Comparison of ENCODE assay signal across 12 cellular contexts in genomic region chr9:113591899-113592625, GRCh38.
DNase-seq lines count a peak whose midpoint lies in the region; ATAC-seq, FAIRE-seq and TF ChIP-seq lines count a peak whose summit lies in the region.
"Had no signal": no experiment of that assay in that cellular context is flagged by ENCODE, and none has a peak within 500 bp of the region (broad histone marks: within the 10 kb centered on the region; RNA-seq: fewer than 3 reads in every experiment).

No MANE protein-coding gene starts in this region.

- 57% methylated on average over 7 of the region's 7 CpGs for WGBS in K562 (ENCODE audit: insufficient coverage, low coverage, missing lambda C conversion rate)

- no peak for TF ChIP-seq EP300 in K562 (IDR thresholded peaks at IDR 0.05; ENCODE audit: low read length)

- ATAC-seq in DND-41 (ENCODE audit: insufficient read depth, low read depth) (peak; percentile 30; the same call in 1 of the 3 replicates), HCT116 (peak; percentile 30), K562 (peak; percentile 14), SK-N-SH treated with all-trans-retinoic acid at 6 μM for 48 hours (no peak; the same call in 2 of the 3 replicates)

- H4K20me1 ChIP-seq in DND-41 (ENCODE audit: insufficient read depth, low read length) (no peaks in the 10 kb centered on the region; the same call in 1 of the 2 replicates), HCT116 (ENCODE audit: insufficient read depth) (no peaks in the 10 kb centered on the region), K562 (replicated peaks; ENCODE audit: control insufficient read depth, insufficient read depth, low read length) (no peaks in the 10 kb centered on the region), osteoblast (ENCODE audit: insufficient read depth, low read length) (peaks cover 32% of the 10 kb centered on the region)

- RAD21 ChIA-PET in HCT116 (lab: Charles Lee; ENCODE audit: low non-redundant PET in 1 of 2, low total read pairs in 2 of 2, uncharacterized antibody in 2 of 2, unreplicated experiment in 2 of 2) = interaction anchor here (0.8 to 2.8 kb wide), 8 partner anchors 10 to 189 kb away, joined by 3 to 68 read pairs (median 6); no protein-coding TSS in a partner anchor

- no peak for TF ChIP-seq POLR2A in HCT116 (IDR thresholded peaks at IDR 0.05; ENCODE audit: borderline replicate concordance, extremely low read depth, insufficient read depth, insufficient read length)
- TF ChIP-seq POLR2A in K562 (conservative IDR thresholded peaks at IDR 0.05) = no peak

- BruUV-seq in HCT116 (replicated peaks; lab: Mats Ljungman, UMichigan) (no TSS peak), K562 (replicated peaks; lab: Mats Ljungman, UMichigan) (no TSS peak)

- no peak overlapping the region for H3K4me3 ChIP-seq in DND-41 (ENCODE audit: low read depth in 1 of 2, low read length in 2 of 2)
- H3K4me3 ChIP-seq in HCT116 (replicated peaks in 1 of 2; ENCODE audit: low read depth in 1 of 2, low read length in 2 of 2) = no peak overlapping the region
- no peak overlapping the region for H3K4me3 ChIP-seq in K562
- no peak overlapping the region for H3K4me3 ChIP-seq in osteoblast (ENCODE audit: insufficient read depth, low read length)
- H3K4me3 ChIP-seq: lung had no signal

- H3K4me1 ChIP-seq in DND-41 (ENCODE audit: insufficient read depth, low read length) = no peaks in the 10 kb centered on the region
- H3K4me1 ChIP-seq in HCT116 (ENCODE audit: control insufficient read depth in 1 of 2, insufficient read depth in 2 of 2, low read length in 2 of 2) = peaks cover 9 to 16% of the 10 kb centered on the region in 2 experiments
- H3K4me1 ChIP-seq in K562 (replicated peaks in 1 of 2; ENCODE audit: control insufficient read depth in 2 of 2, insufficient read depth in 2 of 2, low read length in 2 of 2) = peaks cover 0 to 9% of the 10 kb centered on the region in 2 experiments; a peak in 3 of 5 replicates
- H3K4me1 ChIP-seq in osteoblast (ENCODE audit: insufficient read depth, low read length) = peaks cover 28% of the 10 kb centered on the region
- H3K4me1 ChIP-seq: foreskin keratinocyte had no signal

- TF ChIP-seq CTCF in DND-41 (IDR thresholded peaks at IDR 0.05; ENCODE audit: borderline replicate concordance, extremely low read depth, low read length, poor library complexity, severe bottlenecking) (no peak), HCT116 (IDR thresholded peaks at IDR 0.05 in 2 of 3, conservative IDR thresholded peaks at IDR 0.05 in 1 of 3; ENCODE audit: borderline replicate concordance in 1 of 3, insufficient read depth in 1 of 3, low read depth in 2 of 3, low read length in 2 of 3) (no peak), K562 (IDR thresholded peaks at IDR 0.05 in 2 of 3, conservative IDR thresholded peaks at IDR 0.05 in 1 of 3; ENCODE audit: insufficient read depth in 2 of 3, low read depth in 1 of 3, low read length in 3 of 3) (no peak), osteoblast (IDR thresholded peaks at IDR 0.05; ENCODE audit: extremely low read depth, low read depth, low read length) (no peak)

- H3K27ac ChIP-seq in DND-41 (ENCODE audit: low read length) = no peak overlapping the region
- no peak overlapping the region for H3K27ac ChIP-seq in HCT116 (ENCODE audit: low read depth, low read length)
- no peak overlapping the region for H3K27ac ChIP-seq in K562 (ENCODE audit: extremely low read depth, low read depth, low read length)
- H3K27ac ChIP-seq in osteoblast (ENCODE audit: low read depth, low read length) = no peak overlapping the region
- H3K27ac ChIP-seq: brain microvascular endothelial cell had no signal

- H3K79me2 ChIP-seq in DND-41 (ENCODE audit: insufficient read depth, low read length) = no peaks in the 10 kb centered on the region
- H3K79me2 ChIP-seq in HCT116 (ENCODE audit: insufficient read depth, low read length) = no peaks in the 10 kb centered on the region
- no peaks in the 10 kb centered on the region for H3K79me2 ChIP-seq in K562 (ENCODE audit: control insufficient read depth, insufficient read depth, low read length)
- peaks cover 34% of the 10 kb centered on the region for H3K79me2 ChIP-seq in osteoblast (ENCODE audit: insufficient read depth, low read length)

- intact Hi-C loops in HCT116 (cut with micrococcal nuclease) (loop anchor here (1.0 to 2.0 kb wide), 2 partner anchors 63 to 145 kb away; no protein-coding TSS in a partner anchor), K562 (cut with micrococcal nuclease) (loop anchor here (1.0 to 2.0 kb wide), 3 partner anchors 63 to 283 kb away; no protein-coding TSS in a partner anchor)

- H3K27me3 ChIP-seq in DND-41 (ENCODE audit: insufficient read depth, low read length, poor library complexity) (no peaks in the 10 kb centered on the region), HCT116 (ENCODE audit: insufficient read depth, low read length) (no peaks in the 10 kb centered on the region), K562 (ENCODE audit: control insufficient read depth in 2 of 2, insufficient read depth in 2 of 2, low read length in 2 of 2) (peaks cover 0 to 9% of the 10 kb centered on the region in 2 experiments; a peak in 3 of 5 replicates), osteoblast (ENCODE audit: insufficient read depth, low read length) (no peaks in the 10 kb centered on the region)
- H3K27me3 ChIP-seq: brain microvascular endothelial cell, foreskin keratinocyte had no signal

- no peaks in the 10 kb centered on the region for H3K9me1 ChIP-seq in K562 (ENCODE audit: control insufficient read depth, insufficient read depth, low read length)

- no peaks in the 10 kb centered on the region for H3K9me3 ChIP-seq in DND-41 (ENCODE audit: insufficient read depth, low read length, severe bottlenecking)
- no peaks in the 10 kb centered on the region for H3K9me3 ChIP-seq in HCT116 (ENCODE audit: control insufficient read depth in 1 of 2, insufficient read depth in 1 of 2, low read depth in 1 of 2, low read length in 2 of 2)
- H3K9me3 ChIP-seq in K562 (replicated peaks; ENCODE audit: control insufficient read depth, insufficient read depth, low read depth, low read length) = no peaks in the 10 kb centered on the region
- H3K9me3 ChIP-seq in osteoblast (ENCODE audit: low read depth, low read length) = no peaks in the 10 kb centered on the region
- H3K9me3 ChIP-seq: SK-N-SH had no signal

- no peak overlapping the region for H3K9ac ChIP-seq in DND-41 (ENCODE audit: low read depth, low read length)
- no peak overlapping the region for H3K9ac ChIP-seq in HCT116 (ENCODE audit: low read length)
- no peak overlapping the region for H3K9ac ChIP-seq in K562 (ENCODE audit: insufficient read depth in 1 of 2, low read depth in 2 of 2, low read length in 2 of 2)
- H3K9ac ChIP-seq: SK-N-SH had no signal

- H3K9me2 ChIP-seq in HCT116 (ENCODE audit: insufficient read depth) = no peaks in the 10 kb centered on the region
- H3K9me2 ChIP-seq: SK-N-SH had no signal

- TF ChIP-seq RAD21 in HCT116 (IDR thresholded peaks at IDR 0.05; ENCODE audit: low read depth) (no peak), K562 (CRISPR knock-in tag; conservative IDR thresholded peaks at IDR 0.05 in 1 of 2, IDR thresholded peaks at IDR 0.05 in 1 of 2) (no peak)

- in situ Hi-C loops in K562 (cut with MboI) = loop anchor here (5.0 kb wide), 1 partner anchor 320 kb away; no protein-coding TSS in a partner anchor

- H2AFZ ChIP-seq in DND-41 (ENCODE audit: low read depth, low read length) = no peak overlapping the region
- no peak overlapping the region for H2AFZ ChIP-seq in HCT116 (ENCODE audit: low read depth, low read length, poor library complexity, severe bottlenecking)
- 0 out of 2 replicates have a peak overlapping the region, but pooled peaks have one; percentile 71 for H2AFZ ChIP-seq in K562 (ENCODE audit: low read depth, low read length)
- H2AFZ ChIP-seq in osteoblast (ENCODE audit: low read length) = no peak overlapping the region

- H3K36me3 ChIP-seq in DND-41 (ENCODE audit: insufficient read depth, low read length) (no peaks in the 10 kb centered on the region; the same call in 1 of the 2 replicates), HCT116 (ENCODE audit: control insufficient read depth in 1 of 2, insufficient read depth in 2 of 2, low read length in 2 of 2) (peaks cover 2 to 4% of the 10 kb centered on the region in 2 experiments; a peak in 2 of 4 replicates), K562 (ENCODE audit: control insufficient read depth, insufficient read depth, low read length) (no peaks in the 10 kb centered on the region), osteoblast (ENCODE audit: insufficient read depth, low read length) (peaks cover 17% of the 10 kb centered on the region)

- DNase-seq in DND-41 = no peak
- no peak for DNase-seq in HCT116 (ENCODE audit: low read depth, low spot score)
- DNase-seq in K562 (ENCODE audit: extremely low read depth in 1 of 4, low spot score in 3 of 4) = no peak
- DNase-seq in osteoblast (ENCODE audit: insufficient read length, low spot score, missing footprints) = peak; percentile 45
- DNase-seq in DMS114 treated with DMSO at 0.1 percent for 48 hours (lab: John Stamatoyannopoulos, UW; ENCODE audit: unreplicated experiment) = no peak
- no peak for DNase-seq in OCI-M2 (lab: John Stamatoyannopoulos, UW; ENCODE audit: unreplicated experiment)
- DNase-seq in NCI-H2227 treated with DMSO at 0.1 percent for 48 hours (lab: John Stamatoyannopoulos, UW) = no peak

- FAIRE-seq in K562 (lab: Jason Lieb, UNC) = no peak

- POLR2A ChIA-PET in HCT116 (lab: Charles Lee) = interaction anchor here (0.6 to 1.2 kb wide), 3 partner anchors 13 to 63 kb away, joined by 3 to 6 read pairs (median 4); no protein-coding TSS in a partner anchor
- POLR2A ChIA-PET in K562 (lab: Yijun Ruan, JAX) = interaction anchor here (0.6 to 1.4 kb wide), 6 partner anchors 9 to 320 kb away, joined by 3 to 5 read pairs (median 4); no protein-coding TSS in a partner anchor

- H3K4me2 ChIP-seq in DND-41 (ENCODE audit: insufficient read depth, low read length) (no peak overlapping the region), HCT116 (ENCODE audit: low read length) (no peak overlapping the region), K562 (ENCODE audit: insufficient read depth, low read length) (no peak overlapping the region), osteoblast (ENCODE audit: insufficient read depth, low read length) (no peak overlapping the region)

- CTCF ChIA-PET in HCT116 (lab: Charles Lee) (interaction anchor here (0.6 to 11.8 kb wide), 19 partner anchors 9 to 317 kb away, joined by 3 to 287 read pairs (median 4); partner anchors contain the start of genes ALAD and CDC26), K562 (lab: Yijun Ruan, JAX; ENCODE audit: low intra/inter-chr PET ratio) (interaction anchor here (0.9 to 6.1 kb wide), 4 partner anchors 35 to 318 kb away, joined by 3 to 91 read pairs (median 24); no protein-coding TSS in a partner anchor)

TF ChIP-seq in HCT116, 20 proteins besides CTCF, POLR2A, EP300 and RAD21 (continues in another document):
- TF ChIP-seq POLR2AphosphoS5 (IDR thresholded peaks at IDR 0.05; ENCODE audit: low read depth, low read length) (no peak), ZFX (IDR thresholded peaks at IDR 0.05) (no peak), CBX3 (IDR thresholded peaks at IDR 0.05; ENCODE audit: low read depth) (no peak)

TF ChIP-seq in K562, 482 proteins besides CTCF, POLR2A, EP300 and RAD21 (continues in another document):
- TF ChIP-seq RFX7 (CRISPR knock-in tag; IDR thresholded peaks at IDR 0.05) = no peak

TF ChIP-seq in SK-N-SH treated with all-trans-retinoic acid at 6 μM for 48 hours, 23 proteins besides CTCF, POLR2A, EP300 and RAD21:
- TF ChIP-seq ZFP3 (CRISPR knock-in tag; IDR thresholded peaks at IDR 0.05) (no peak), ARNTL (CRISPR knock-in tag; IDR thresholded peaks at IDR 0.05; ENCODE audit: borderline replicate concordance, low read depth) (no peak)
